ENCODE assay signal across 8 cellular contexts in genomic region chr5:176609724-176610429, GRCh38. TPM values are rescaled to one million over a fixed set of nuclear protein-coding genes. Genes with fewer than 3 reads are reported as not detected.
DNase-seq lines count a peak whose midpoint lies in the region; ATAC-seq, FAIRE-seq and TF ChIP-seq lines count a peak whose summit lies in the region.

Gene GPRIN1 (minus strand): TSS chr5:176610156. CDS start chr5:176599834, 10,322 bp downstream.

- H3K27me3 ChIP-seq in iPS DF 6.9 (ENCODE audit: control insufficient read depth, insufficient read depth, low read length): no peaks in the 10 kb centered on the region; the same call in 1 of the 2 replicates
- H3K27me3 ChIP-seq in small intestine (ENCODE audit: control insufficient read depth in 2 of 2, insufficient read depth in 2 of 2, low read length in 2 of 2): peaks cover 0 to 4% of the 10 kb centered on the region in 2 donors

- DNase-seq in GDM1 (lab: John Stamatoyannopoulos, UW): peak; percentile 27
- peak; percentile 25 to 64 for DNase-seq in SW 1271 (lab: John Stamatoyannopoulos, UW)
- DNase-seq in astrocyte of the cerebellum (ENCODE audit: low read depth): no peak
- DNase-seq in iPS DF 6.9 (ENCODE audit: low read depth, low spot score): no peak
- DNase-seq in small intestine: peak; percentile 37
- DNase-seq in posterior vena cava (ENCODE audit: low spot score): no peak

- WGBS in iPS DF 6.9 (ENCODE audit: insufficient coverage, insufficient read length): no CpG with 5 or more reads among the region's 100 CpGs
- WGBS in small intestine, 3 donors: 0 to 1% (median 1%) methylated on average over 17 to 100 of the region's 100 CpGs

- H3K4me3 ChIP-seq in astrocyte of the cerebellum (ENCODE audit: low read depth, low read length) (peak within 1 kb of the TSS; percentile 53), iPS DF 6.9 (ENCODE audit: low read length) (peak within 1 kb of the TSS; percentile 35; the same call in 1 of the 2 replicates), small intestine (ENCODE audit: low read depth in 1 of 2, low read length in 2 of 2) (peak within 1 kb of the TSS; percentile 50 to 69)

- ATAC-seq in GM21619 (IDR thresholded peaks at IDR 0.05; ENCODE audit: unreplicated experiment): peak; percentile 80

- intact Hi-C loops in posterior vena cava (cut with DNase I): no loop called here

- FAIRE-seq in small intestine (lab: Jason Lieb, UNC): no peak

- no peak for TF ChIP-seq EP300 in Ishikawa (IDR thresholded peaks at IDR 0.05; ENCODE audit: borderline replicate concordance)

- TF ChIP-seq RAD21 in Ishikawa (IDR thresholded peaks at IDR 0.05; ENCODE audit: low read depth): no peak; the same call in 1 of the 2 replicates

- H3K27ac ChIP-seq in iPS DF 6.9 (ENCODE audit: low read length): no peak within 1 kb of the TSS
- H3K27ac ChIP-seq in small intestine (ENCODE audit: low read depth in 1 of 2, low read length in 1 of 2): no peak within 1 kb of the TSS

- peak; percentile 14 for TF ChIP-seq CTCF in astrocyte of the cerebellum (IDR thresholded peaks at IDR 0.05; ENCODE audit: low read depth, low read length, missing control alignments)

- in situ Hi-C loops in astrocyte of the cerebellum (cut with HindIII; ENCODE audit: low sequenced_read_pairs): no loop called here

- H3K36me3 ChIP-seq in iPS DF 6.9 (ENCODE audit: control insufficient read depth, insufficient read depth, low read length): no peaks in the 10 kb centered on the region
- no peaks in the 10 kb centered on the region for H3K36me3 ChIP-seq in small intestine (ENCODE audit: control insufficient read depth in 2 of 2, insufficient read depth in 2 of 2, low read length in 2 of 2)

- peaks cover 2% of the 10 kb centered on the region; the same call in 1 of the 2 replicates for H3K4me1 ChIP-seq in iPS DF 6.9 (ENCODE audit: control insufficient read depth, insufficient read depth, low read length)
- peaks cover 0 to 3% of the 10 kb centered on the region in 2 donors for H3K4me1 ChIP-seq in small intestine (ENCODE audit: control insufficient read depth in 2 of 2, insufficient read depth in 1 of 2, low read depth in 1 of 2, low read length in 1 of 2)

- H3K9me3 ChIP-seq in iPS DF 6.9 (ENCODE audit: control insufficient read depth, insufficient read depth, low read length): no peaks in the 10 kb centered on the region
- H3K9me3 ChIP-seq in small intestine (ENCODE audit: control insufficient read depth, low read depth): no peaks in the 10 kb centered on the region

TF ChIP-seq in Ishikawa, 13 proteins besides CTCF, POLR2A, EP300 and RAD21:
- TF ChIP-seq TAF1 (IDR thresholded peaks at IDR 0.05; ENCODE audit: low read depth) (no peak), CEBPB (IDR thresholded peaks at IDR 0.05) (no peak), MAX (IDR thresholded peaks at IDR 0.05) (0 out of 2 replicates have a peak, but pooled peaks have one; percentile 14), NFIC (IDR thresholded peaks at IDR 0.05) (no peak), FOXM1 (IDR thresholded peaks at IDR 0.05; ENCODE audit: borderline replicate concordance, low read depth) (no peak), TEAD4 (IDR thresholded peaks at IDR 0.05) (no peak), YY1 (IDR thresholded peaks at IDR 0.05; ENCODE audit: low read depth) (no peak), CREB1 (IDR thresholded peaks at IDR 0.05; ENCODE audit: low read depth) (no peak), EGR1 (IDR thresholded peaks at IDR 0.05) (no peak; the same call in 1 of the 2 replicates), TCF12 (IDR thresholded peaks at IDR 0.05; ENCODE audit: low read depth) (no peak), REST (IDR thresholded peaks at IDR 0.05; ENCODE audit: low read depth) (peak; percentile 81), ZBTB7A (IDR thresholded peaks at IDR 0.05; ENCODE audit: low read depth) (peak; percentile 91), USF1 (IDR thresholded peaks at IDR 0.05) (0 out of 2 replicates have a peak, but pooled peaks have one; percentile 11)
TF ChIP-seq in Ishikawa: peak in this region for 4.

RNA-seq across cellular contexts. Expression of gene GPRIN1, which starts in this region (rescaled TPM):
- 1 to 10 TPM in 1 of 3 donors, under 1 TPM in 1, not detected in 1; 0.54 to 1.6 TPM for polyA plus RNA-seq in small intestine
- 1 to 10 TPM in 1 of 2 donors, under 1 TPM in 1; 0.37 to 1.1 TPM for total RNA-seq in posterior vena cava

Comparison
In these comparisons a context has a peak if more than half of its experiments do, and no peak if none do; other contexts are left out.
1. DNase-seq: peak in GDM1 (single experiment), SW 1271 (2 of 2) and small intestine (single experiment); none in astrocyte of the cerebellum (single experiment), iPS DF 6.9 (single experiment) and posterior vena cava (single experiment).
2. Peak in every context shown above with its lines, with median percentiles within 50 percentile points of each other: H3K4me3 ChIP-seq.